12 cellular contexts compared by ENCODE assay signal in genomic region chrX:15158350-15158735, GRCh38.
A peak's percentile ranks its signal among the peaks of the same experiment; 100 is the strongest.
DNase-seq lines count a peak whose midpoint lies in the region; ATAC-seq and TF ChIP-seq lines count a peak whose summit lies in the region.
"Had no signal": no experiment of that assay in that cellular context is flagged by ENCODE, and none has a peak within 500 bp of the region (broad histone marks: within the 10 kb centered on the region; RNA-seq: fewer than 3 reads in every experiment).

No MANE protein-coding gene starts in this region.

- no peak overlapping the region for H3K9ac ChIP-seq in colonic mucosa (ENCODE audit: low read depth in 2 of 2, low read length in 2 of 2)

- H3K4me1 Mint-ChIP-seq in activated T-cell treated with anti-CD3 and anti-CD28 coated beads, Interleukin-2, amount 50 U/mL, for 24 hours (ENCODE audit: low read depth): peaks cover 40% of the 10 kb centered on the region
- H3K4me1 Mint-ChIP-seq in T-helper 17 cell: peaks cover 17% of the 10 kb centered on the region

- H3K4me3 Mint-ChIP-seq in activated T-cell treated with anti-CD3 and anti-CD28 coated beads, Interleukin-2, amount 50 U/mL, for 24 hours: peak overlapping the region; percentile 52
- peak overlapping the region; percentile 83 for H3K4me3 Mint-ChIP-seq in T-helper 17 cell

- no peak overlapping the region for H3K27ac ChIP-seq in colonic mucosa
- H3K27ac ChIP-seq: thoracic aorta had no signal

- H3K9me3 ChIP-seq in T-helper 17 cell (ENCODE audit: control insufficient read depth, low read length, poor library complexity, severe bottlenecking) (no peaks in the 10 kb centered on the region), colonic mucosa (no peaks in the 10 kb centered on the region)
- H3K9me3 ChIP-seq: HAP-1, thoracic aorta had no signal

- H3K27ac Mint-ChIP-seq in activated T-cell treated with anti-CD3 and anti-CD28 coated beads, Interleukin-2, amount 50 U/mL, for 24 hours: peak overlapping the region; percentile 96
- H3K27ac Mint-ChIP-seq in T-helper 17 cell: peak overlapping the region; percentile 87

- no peaks in the 10 kb centered on the region for H3K4me1 ChIP-seq in colonic mucosa
- H3K4me1 ChIP-seq: HAP-1 had no signal

- ATAC-seq in GM21619 (IDR thresholded peaks at IDR 0.05; ENCODE audit: unreplicated experiment): peak; percentile 11
- peak; percentile 33 for ATAC-seq in T-helper 17 cell
- ATAC-seq in stimulated activated naive CD8-positive, alpha-beta T cell treated with anti-CD3 and anti-CD28 coated beads, Interleukin-15, Interleukin-2, amounts not matched to agents 100 U/mL and 50 U/mL, for 24 hours: peak; percentile 12
- no peak for ATAC-seq in GM19452 (IDR thresholded peaks at IDR 0.05; ENCODE audit: unreplicated experiment)

- TF ChIP-seq CTCF in colonic mucosa (IDR thresholded peaks at IDR 0.05): no peak

- H3K4me3 ChIP-seq in colonic mucosa: no peak overlapping the region
- H3K4me3 ChIP-seq: HAP-1, thoracic aorta had no signal

- no peak for DNase-seq in activated T-cell treated with anti-CD3 and anti-CD28 coated beads, Interleukin-2, amount 50 U/mL, for 24 hours
- DNase-seq in activated T-cell treated with anti-CD3 and anti-CD28 coated beads, Interleukin-2, amount 50 U/mL, for 48 hours: no peak
- DNase-seq in T-helper 17 cell (no peak), NCI-H1436 treated with DMSO at 0.1 percent for 48 hours (lab: John Stamatoyannopoulos, UW) (no peak), colonic mucosa (no peak)
- no peak for DNase-seq in stimulated activated naive CD8-positive, alpha-beta T cell treated with anti-CD3 and anti-CD28 coated beads, Interleukin-15, Interleukin-2, amounts not matched to agents 100 U/mL and 50 U/mL, for 24 hours
- DNase-seq: NCI-H345, RPMI8226 had no signal

- H3K36me3 Mint-ChIP-seq in activated T-cell treated with anti-CD3 and anti-CD28 coated beads, Interleukin-2, amount 50 U/mL, for 24 hours (ENCODE audit: low read depth): no peaks in the 10 kb centered on the region
- H3K36me3 Mint-ChIP-seq in T-helper 17 cell (ENCODE audit: low read depth): no peaks in the 10 kb centered on the region

- H3K27me3 ChIP-seq in colonic mucosa: no peaks in the 10 kb centered on the region

- H3K9me3 Mint-ChIP-seq in activated T-cell treated with anti-CD3 and anti-CD28 coated beads, Interleukin-2, amount 50 U/mL, for 24 hours: peaks cover 2% of the 10 kb centered on the region

- H3K36me3 ChIP-seq in colonic mucosa: no peaks in the 10 kb centered on the region
- H3K36me3 ChIP-seq: HAP-1, thoracic aorta had no signal

- intact Hi-C loops in colonic mucosa (cut with DNase I): no loop called here

- H3K27me3 Mint-ChIP-seq in activated T-cell treated with anti-CD3 and anti-CD28 coated beads, Interleukin-2, amount 50 U/mL, for 24 hours: peaks cover 44% of the 10 kb centered on the region
- no peaks in the 10 kb centered on the region for H3K27me3 Mint-ChIP-seq in T-helper 17 cell
